ENCODE assay signal across 8 cellular contexts in the genomic region with DNA sequence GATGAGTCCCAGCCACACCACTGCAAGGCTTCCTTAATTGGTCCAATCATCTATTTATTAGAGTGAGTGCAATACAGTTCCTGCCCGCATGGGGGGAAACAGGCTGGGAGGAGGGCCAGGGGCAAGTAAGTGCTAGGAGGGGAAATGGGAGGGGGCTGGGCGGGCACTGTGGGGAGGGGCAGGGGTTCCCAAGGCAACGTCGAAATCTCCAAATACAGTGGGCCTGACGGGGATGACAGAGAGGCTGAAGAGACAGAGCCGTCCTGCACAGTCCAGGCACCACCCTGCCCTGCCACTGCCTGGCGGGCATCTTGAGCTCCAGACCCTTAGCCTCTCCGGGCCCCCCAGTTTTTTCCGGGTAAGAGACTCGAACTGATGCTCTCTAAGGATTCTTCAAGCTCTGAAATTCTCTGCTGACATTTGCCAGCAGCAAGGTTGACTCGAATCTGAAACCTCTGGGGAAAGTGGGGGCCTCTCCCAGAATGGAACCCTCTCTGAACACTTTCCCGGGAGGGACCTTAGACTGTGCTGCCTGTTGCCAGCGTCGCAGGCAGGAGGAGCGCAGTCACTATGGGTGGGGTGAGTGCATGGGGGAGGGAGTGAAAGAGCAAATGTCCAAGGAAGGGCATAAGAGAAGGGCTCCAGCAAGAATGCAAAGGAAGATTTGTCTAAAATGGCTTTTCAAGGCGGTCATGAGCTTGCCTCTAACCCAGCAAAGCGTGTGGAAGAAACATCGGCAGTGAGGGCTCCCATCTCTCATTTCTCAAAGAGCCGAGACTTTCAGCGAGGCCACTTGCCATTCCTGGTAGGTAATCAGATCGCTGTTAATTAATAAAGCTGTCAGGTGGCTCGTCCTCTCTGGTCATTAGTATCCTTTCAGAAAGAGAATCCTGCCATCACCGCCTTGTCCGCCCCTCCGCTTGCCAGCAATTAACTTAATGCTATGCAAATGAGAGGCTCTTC.
DNase-seq lines count a peak whose midpoint lies in the region; ATAC-seq lines count a peak whose summit lies in the region.

No MANE protein-coding gene starts in this region.

- no peaks in the 10 kb centered on the region for H3K27me3 ChIP-seq in esophagus (ENCODE audit: control insufficient read depth in 1 of 2, insufficient read depth in 2 of 2, low read length in 2 of 2)

- WGBS in esophagus, 2 donors: 1% methylated on average over 25 of the region's 25 CpGs

- H3K9me3 ChIP-seq in esophagus (ENCODE audit: control insufficient read depth in 2 of 2, insufficient read depth in 1 of 2, low read depth in 1 of 2, low read length in 1 of 2): no peaks in the 10 kb centered on the region

- no peaks in the 10 kb centered on the region for H3K36me3 ChIP-seq in esophagus (ENCODE audit: control insufficient read depth in 2 of 2, insufficient read depth in 2 of 2, low read length in 1 of 2)

- DNase-seq in NK-92 treated with Interleukin-12 subunit alpha and Interleukin-12 subunit beta, amount 100 ng/mL, for 24 hours (lab: John Stamatoyannopoulos, UW): peak; percentile 52
- DNase-seq in NK-92 (lab: John Stamatoyannopoulos, UW; ENCODE audit: unreplicated experiment) (no peak), NCI-H82 (lab: John Stamatoyannopoulos, UW) (peak; percentile 75), activated T-cell treated with anti-CD3 and anti-CD28 coated beads for 1 hour (ENCODE audit: low read depth) (peak; percentile 51), myocyte (ENCODE audit: low read depth) (peak; percentile 42)
- peak; percentile 37 to 73 (median 60) for DNase-seq in stimulated activated naive CD4-positive, alpha-beta T cell (lab: John Stamatoyannopoulos, UW)

- ATAC-seq in HG03135 (IDR thresholded peaks at IDR 0.05; ENCODE audit: unreplicated experiment): peak; percentile 43

- H3K4me1 ChIP-seq in esophagus (ENCODE audit: control insufficient read depth in 2 of 2, insufficient read depth in 2 of 2, low read length in 1 of 2): peaks cover 0 to 3% of the 10 kb centered on the region in 2 donors

- peak overlapping the region; percentile 71 to 80 for H3K27ac ChIP-seq in esophagus (ENCODE audit: low read depth in 2 of 2, low read length in 1 of 2)

- peak overlapping the region; percentile 78 to 85 for H3K4me3 ChIP-seq in esophagus (ENCODE audit: low read depth in 1 of 2, low read length in 2 of 2)
